In genomic region chr18:25349926-25350560, GRCh38 we compare ENCODE assay signal across 8 cellular contexts. TPM values are rescaled to one million over a fixed set of nuclear protein-coding genes. Genes with fewer than 3 reads are reported as not detected.
A peak's percentile ranks its signal among the peaks of the same experiment; 100 is the strongest.
DNase-seq lines count a peak whose midpoint lies in the region; ATAC-seq, FAIRE-seq and TF ChIP-seq lines count a peak whose summit lies in the region.

No MANE protein-coding gene starts in this region.

- TF ChIP-seq EP300 in SK-N-SH (IDR thresholded peaks at IDR 0.05; ENCODE audit: borderline replicate concordance in 1 of 2, low read depth in 1 of 2, low read length in 1 of 2) (no peak), esophagus muscularis mucosa (IDR thresholded peaks at IDR 0.05) (no peak)

- H3K9ac ChIP-seq in ES-I3 (ENCODE audit: low read depth, low read length) (peak overlapping the region; percentile 97), SK-N-SH (peak overlapping the region; percentile 85)

- H3K4me3 ChIP-seq in SK-N-SH (ENCODE audit: low read depth in 2 of 2, low read length in 1 of 2) (peak overlapping the region; percentile 80 to 94), esophagus muscularis mucosa (peak overlapping the region; percentile 69 to 76 (median 74))

- H3K9me3 ChIP-seq in ES-I3 (ENCODE audit: control insufficient read depth, insufficient read depth, low read length) (no peaks in the 10 kb centered on the region), SK-N-SH (no peaks in the 10 kb centered on the region), esophagus muscularis mucosa (no peaks in the 10 kb centered on the region)

- peak overlapping the region; percentile 86 for H3K4me2 ChIP-seq in SK-N-SH

- H3K27me3 ChIP-seq in SK-N-SH (ENCODE audit: insufficient read depth) (no peaks in the 10 kb centered on the region; the same call in 1 of the 2 replicates), esophagus muscularis mucosa (peaks cover 5 to 48% (median 18%) of the 10 kb centered on the region in 4 donors)

- no peak for FAIRE-seq in RCC 7860 (lab: Jason Lieb, UNC)

- no peaks in the 10 kb centered on the region for H3K9me3 Mint-ChIP-seq in neural crest cell

- DNase-seq in SK-N-SH = peak; percentile 58
- DNase-seq in esophagus muscularis mucosa (ENCODE audit: extremely low spot score) = no peak
- DNase-seq in neural crest cell (ENCODE audit: low read depth, low spot score) = peak; percentile 50
- DNase-seq in left lobe of liver (ENCODE audit: low spot score) = no peak
- DNase-seq in RCC 7860 (ENCODE audit: low spot score) = no peak
- DNase-seq in inferior parietal cortex (ENCODE audit: extremely low spot score) = no peak
- no peak for DNase-seq in stimulated activated CD4-positive, alpha-beta T cell treated with anti-CD3 and anti-CD28 coated beads, Interleukin-4, amount 100 ng/mL, for 24 hours

- WGBS in SK-N-SH (ENCODE audit: low lambda C conversion rate) = under 1% methylated on average over 31 of the region's 67 CpGs
- WGBS in esophagus muscularis mucosa = 0% methylated on average over 30 of the region's 67 CpGs

- no peak for ATAC-seq in left lobe of liver

- TF ChIP-seq CTCF in SK-N-SH (IDR thresholded peaks at IDR 0.05) (no peak), esophagus muscularis mucosa (IDR thresholded peaks at IDR 0.05) (no peak), neural crest cell (conservative IDR thresholded peaks at IDR 0.05) (no peak)

- H2AFZ ChIP-seq in SK-N-SH (ENCODE audit: low read depth) = peak overlapping the region; percentile 40

- peaks cover 21% of the 10 kb centered on the region; the same call in 1 of the 2 replicates for H3K79me2 ChIP-seq in SK-N-SH (ENCODE audit: insufficient read depth)

- peaks cover 15% of the 10 kb centered on the region for H3F3A ChIP-seq in SK-N-SH (replicated peaks; ENCODE audit: insufficient read depth)

- H3K27me3 Mint-ChIP-seq in neural crest cell (ENCODE audit: low read depth) = peaks cover 31% of the 10 kb centered on the region

- CTCF ChIA-PET in SK-N-SH (lab: Yijun Ruan, JAX) = no interaction called here

- intact Hi-C loops in esophagus muscularis mucosa (cut with DNase I) = loop anchor here (5.0 to 10.0 kb wide), 4 partner anchors 65 to 475 kb away; no protein-coding TSS in a partner anchor

- no peaks in the 10 kb centered on the region for H4K20me1 ChIP-seq in SK-N-SH (ENCODE audit: insufficient read depth)

- H3K9me2 ChIP-seq in SK-N-SH = no peaks in the 10 kb centered on the region

- H3K27ac ChIP-seq in SK-N-SH (ENCODE audit: low read depth in 2 of 2, low read length in 1 of 2) = peak overlapping the region; percentile 78 to 88
- H3K27ac ChIP-seq in esophagus muscularis mucosa (replicated peaks in 1 of 4) = peak overlapping the region; percentile 84 to 87 (median 84)

- peaks cover 48% of the 10 kb centered on the region for H3K4me1 Mint-ChIP-seq in neural crest cell

- TF ChIP-seq RAD21 in SK-N-SH (IDR thresholded peaks at IDR 0.05; ENCODE audit: low read length) = no peak

- POLR2A ChIA-PET in SK-N-SH (lab: Yijun Ruan, JAX) = no interaction called here

- peak overlapping the region; percentile 99 for H3K4me3 Mint-ChIP-seq in neural crest cell

- no peak for TF ChIP-seq POLR2A in esophagus muscularis mucosa (IDR thresholded peaks at IDR 0.05; ENCODE audit: low read depth)

- H3K4me1 ChIP-seq in ES-I3 (ENCODE audit: insufficient read depth, low read length) (0 out of 2 replicates have a peak, but pooled peaks cover 4% of the 10 kb centered on the region), SK-N-SH (ENCODE audit: control insufficient read depth in 1 of 2, insufficient read depth in 2 of 2, low read depth in 1 of 2, low read length in 1 of 2) (peaks cover 0 to 3% of the 10 kb centered on the region in 2 experiments; a peak in 3 of 4 replicates), esophagus muscularis mucosa (peaks cover 0 to 28% (median 25%) of the 10 kb centered on the region in 4 donors)

- H3K27ac Mint-ChIP-seq in neural crest cell (ENCODE audit: unreplicated experiment) = peak overlapping the region; percentile 99

- H3K36me3 Mint-ChIP-seq in neural crest cell (ENCODE audit: low read depth) = no peaks in the 10 kb centered on the region

- H3K36me3 ChIP-seq in ES-I3 (ENCODE audit: insufficient read depth, low read length) = no peaks in the 10 kb centered on the region
- H3K36me3 ChIP-seq in SK-N-SH (replicated peaks in 1 of 2; ENCODE audit: control insufficient read depth in 1 of 2, insufficient read depth in 2 of 2, low read length in 1 of 2) = no peaks in the 10 kb centered on the region
- no peaks in the 10 kb centered on the region for H3K36me3 ChIP-seq in esophagus muscularis mucosa

TF ChIP-seq in SK-N-SH, 30 proteins besides CTCF, POLR2A, EP300 and RAD21:
- TF ChIP-seq, protein P1, sequence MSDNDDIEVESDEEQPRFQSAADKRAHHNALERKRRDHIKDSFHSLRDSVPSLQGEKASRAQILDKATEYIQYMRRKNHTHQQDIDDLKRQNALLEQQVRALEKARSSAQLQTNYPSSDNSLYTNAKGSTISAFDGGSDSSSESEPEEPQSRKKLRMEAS (IDR thresholded peaks at IDR 0.05; ENCODE audit: low read depth) = peak; percentile 35; the same call in 1 of the 2 replicates
- TF ChIP-seq SMC3 (IDR thresholded peaks at IDR 0.05; ENCODE audit: low read depth, low read length) (no peak), GATA2 (CRISPR knock-in tag; IDR thresholded peaks at IDR 0.05) (no peak)
- TF ChIP-seq, protein P2, sequence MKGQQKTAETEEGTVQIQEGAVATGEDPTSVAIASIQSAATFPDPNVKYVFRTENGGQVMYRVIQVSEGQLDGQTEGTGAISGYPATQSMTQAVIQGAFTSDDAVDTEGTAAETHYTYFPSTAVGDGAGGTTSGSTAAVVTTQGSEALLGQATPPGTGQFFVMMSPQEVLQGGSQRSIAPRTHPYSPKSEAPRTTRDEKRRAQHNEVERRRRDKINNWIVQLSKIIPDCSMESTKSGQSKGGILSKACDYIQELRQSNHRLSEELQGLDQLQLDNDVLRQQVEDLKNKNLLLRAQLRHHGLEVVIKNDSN (IDR thresholded peaks at IDR 0.05; ENCODE audit: borderline replicate concordance, low read depth) = peak; percentile 76; the same call in 1 of the 2 replicates
TF ChIP-seq in SK-N-SH: peak in this region for 2.

RNA-seq across cellular contexts. Expression of gene ZNF521, which starts 1.9 kb away (rescaled TPM):
- polyA plus RNA-seq in SK-N-SH (2012; rRNA removed) = 14.1 and 17.8 TPM in 2 replicates
- 13.7 and 15.0 TPM in 2 replicates for polyA plus RNA-seq in SK-N-SH (2012; cell fraction: cytosol; rRNA removed)
- 18.3 and 37.6 TPM in 2 replicates for polyA plus RNA-seq in SK-N-SH (2012; cell fraction: nucleus; rRNA removed)
- total RNA-seq in esophagus muscularis mucosa (10 to 100 TPM; 15.6 to 20.6 (median 16.9) TPM), neural crest cell (86.1 and 87.9 TPM in 2 replicates), left lobe of liver (1.6 TPM)

Comparison
In these comparisons a context has a peak if more than half of its experiments do, and no peak if none do; other contexts are left out.
1. DNase-seq: peak in SK-N-SH (single experiment) and neural crest cell (single experiment); none in esophagus muscularis mucosa (single experiment), left lobe of liver (single experiment), RCC 7860 (single experiment), inferior parietal cortex (single experiment) and stimulated activated CD4-positive, alpha-beta T cell treated with anti-CD3 and anti-CD28 coated beads, Interleukin-4, amount 100 ng/mL, for 24 hours (single experiment).